16 cellular contexts compared by ENCODE assay signal in genomic region chr11:16750417-16750816, GRCh38. TPM values are rescaled to one million over a fixed set of nuclear protein-coding genes. Genes with fewer than 3 reads are reported as not detected.
A peak's percentile ranks its signal among the peaks of the same experiment; 100 is the strongest.
DNase-seq lines count a peak whose midpoint lies in the region; ATAC-seq and TF ChIP-seq lines count a peak whose summit lies in the region.
"Had no signal": no experiment of that assay in that cellular context is flagged by ENCODE, and none has a peak within 500 bp of the region (broad histone marks: within the 10 kb centered on the region; RNA-seq: fewer than 3 reads in every experiment).

No MANE protein-coding gene starts in this region.

- ATAC-seq in activated naive CD4-positive, alpha-beta T cell treated with anti-CD3 and anti-CD28 coated beads, Interleukin-2, amount 50 U/mL, for 72 hours = peak; percentile 25 to 45
- ATAC-seq in HG02938 (IDR thresholded peaks at IDR 0.05; ENCODE audit: unreplicated experiment) (peak; percentile 42), PC-3 (peak; percentile 73)
- ATAC-seq: heart right ventricle had no signal

- POLR2A ChIA-PET in PC-3 (lab: Charles Lee; ENCODE audit: unreplicated experiment) = no interaction called here

- no peaks in the 10 kb centered on the region for H3K4me1 ChIP-seq in PC-3 (ENCODE audit: insufficient read depth, low read length)
- H3K4me1 ChIP-seq in smooth muscle cell (ENCODE audit: low read depth) = no peaks in the 10 kb centered on the region
- H3K4me1 ChIP-seq: colonic mucosa had no signal

- CTCF ChIA-PET in PC-3 (lab: Charles Lee) = no interaction called here

- H3K4me3 ChIP-seq in PC-3 (ENCODE audit: low read length) (no peak overlapping the region), smooth muscle cell (no peak overlapping the region)
- H3K4me3 ChIP-seq: colonic mucosa, heart right ventricle, PC-9, SJCRH30 had no signal

- H3K79me2 ChIP-seq in PC-3 (ENCODE audit: low read length) = peaks cover 9% of the 10 kb centered on the region; the same call in 1 of the 2 replicates
- peaks cover 33% of the 10 kb centered on the region for H3K79me2 ChIP-seq in smooth muscle cell (ENCODE audit: low read depth)

- H4K20me1 ChIP-seq in PC-3 (ENCODE audit: low read length) = no peaks in the 10 kb centered on the region; the same call in 1 of the 2 replicates
- peaks cover 87% of the 10 kb centered on the region for H4K20me1 ChIP-seq in smooth muscle cell (ENCODE audit: low read depth)

- H3K27ac ChIP-seq in PC-3 (ENCODE audit: low read length) = no peak overlapping the region
- no peak overlapping the region for H3K27ac ChIP-seq in smooth muscle cell (ENCODE audit: low read depth)
- H3K27ac ChIP-seq: colonic mucosa, heart right ventricle, neutrophil, PC-9, SJCRH30 had no signal

- BruUV-seq in PC-3 (replicated peaks; lab: Mats Ljungman, UMichigan) = no TSS peak

- peak overlapping the region in 1 of 2 donors; percentile 31 for H3K27ac Mint-ChIP-seq in activated naive CD4-positive, alpha-beta T cell treated with anti-CD3 and anti-CD28 coated beads, Interleukin-2, amount 50 U/mL, for 72 hours
- H3K27ac Mint-ChIP-seq in chondrocyte (ENCODE audit: unreplicated experiment) = no peak overlapping the region

- no peaks in the 10 kb centered on the region for H3K27me3 ChIP-seq in PC-3 (ENCODE audit: low read length)
- no peaks in the 10 kb centered on the region for H3K27me3 ChIP-seq in smooth muscle cell (ENCODE audit: low read depth)
- H3K27me3 ChIP-seq: colonic mucosa, heart right ventricle, neutrophil, SJCRH30 had no signal

- H3K4me2 ChIP-seq in PC-3 (ENCODE audit: low read length) (no peak overlapping the region), smooth muscle cell (no peak overlapping the region)
- H3K4me2 ChIP-seq: PC-9 had no signal

- peaks cover 60% of the 10 kb centered on the region for H3K36me3 ChIP-seq in PC-3 (ENCODE audit: low read depth, low read length)
- H3K36me3 ChIP-seq in smooth muscle cell (ENCODE audit: low read depth) = peaks cover 46% of the 10 kb centered on the region

- H3K9me3 Mint-ChIP-seq in activated naive CD4-positive, alpha-beta T cell treated with anti-CD3 and anti-CD28 coated beads, Interleukin-2, amount 50 U/mL, for 72 hours = no peaks in the 10 kb centered on the region
- no peaks in the 10 kb centered on the region for H3K9me3 Mint-ChIP-seq in chondrocyte (ENCODE audit: low read depth)

- H3K9ac ChIP-seq in PC-3 (ENCODE audit: low read length) (no peak overlapping the region), smooth muscle cell (ENCODE audit: low read depth) (no peak overlapping the region)

- H3K4me3 Mint-ChIP-seq in chondrocyte (ENCODE audit: unreplicated experiment) = no peak overlapping the region
- H3K4me3 Mint-ChIP-seq: activated naive CD8-positive, alpha-beta T cell had no signal

- no peaks in the 10 kb centered on the region for H3K9me2 ChIP-seq in PC-3 (replicated peaks; ENCODE audit: low read length)

- H2AFZ ChIP-seq in PC-3 (ENCODE audit: low read length) (no peak overlapping the region), smooth muscle cell (ENCODE audit: low read depth) (no peak overlapping the region)
- H2AFZ ChIP-seq: PC-9 had no signal

- peaks cover 4 to 72% of the 10 kb centered on the region in 2 donors for H3K36me3 Mint-ChIP-seq in activated naive CD4-positive, alpha-beta T cell treated with anti-CD3 and anti-CD28 coated beads, Interleukin-2, amount 50 U/mL, for 72 hours
- peaks cover 32% of the 10 kb centered on the region for H3K36me3 Mint-ChIP-seq in chondrocyte (ENCODE audit: low read depth)

- H3F3A ChIP-seq in PC-3 (ENCODE audit: low read length, unreplicated experiment) (no peaks in the 10 kb centered on the region), smooth muscle cell (ENCODE audit: low read depth) (peaks cover 4% of the 10 kb centered on the region)

- peaks cover 1% of the 10 kb centered on the region for H3K4me1 Mint-ChIP-seq in chondrocyte (ENCODE audit: low read depth)

- no peak for DNase-seq in activated naive CD4-positive, alpha-beta T cell treated with anti-CD3 and anti-CD28 coated beads, Interleukin-2, amount 50 U/mL, for 72 hours (ENCODE audit: low spot score in 2 of 2)
- no peak for DNase-seq in activated naive CD4-positive, alpha-beta T cell treated with anti-CD3 and anti-CD28 coated beads, Interleukin-2, amount 50 U/mL, for 16 hours
- DNase-seq in PC-3 = peak; percentile 21
- DNase-seq in chondrocyte (ENCODE audit: low spot score) = no peak
- no peak for DNase-seq in smooth muscle cell (lab: John Stamatoyannopoulos, UW; ENCODE audit: unreplicated experiment)
- DNase-seq in NK-92 (lab: John Stamatoyannopoulos, UW; ENCODE audit: unreplicated experiment) = no peak
- DNase-seq: colonic mucosa; heart right ventricle; NCI-H1436; NCI-H774; PC-9; SJCRH30; stimulated activated CD4-positive, alpha-beta T cell treated with anti-CD3 and anti-CD28 coated beads, Interleukin-4, amount 100 ng/mL, for 24 hours had no signal

- H3K9me3 ChIP-seq in PC-3 (ENCODE audit: low read length) (no peaks in the 10 kb centered on the region), smooth muscle cell (replicated peaks; ENCODE audit: low read depth) (no peaks in the 10 kb centered on the region)
- H3K9me3 ChIP-seq: colonic mucosa, heart right ventricle, neutrophil, SJCRH30 had no signal

- WGBS in smooth muscle cell (ENCODE audit: low lambda C conversion rate) = 34% methylated on average over 1 of the region's 1 CpG

- no peaks in the 10 kb centered on the region for H3K27me3 Mint-ChIP-seq in chondrocyte (ENCODE audit: low read depth)
- H3K27me3 Mint-ChIP-seq: activated naive CD8-positive, alpha-beta T cell had no signal

- TF ChIP-seq CTCF in PC-3 (conservative IDR thresholded peaks at IDR 0.05; ENCODE audit: low read depth, low read length) (no peak), chondrocyte (IDR thresholded peaks at IDR 0.05) (no peak), smooth muscle cell (IDR thresholded peaks at IDR 0.05; ENCODE audit: borderline replicate concordance, insufficient read depth, poor library complexity, severe bottlenecking) (no peak)

- intact Hi-C loops in PC-3 (cut with micrococcal nuclease) = no loop called here

RNA-seq across cellular contexts. Expression of gene C11orf58, which starts 12.0 kb away (rescaled TPM):
- 100 to 1,000 TPM; 125 to 139 TPM for total RNA-seq in activated naive CD4-positive, alpha-beta T cell treated with anti-CD3 and anti-CD28 coated beads, Interleukin-2, amount 50 U/mL, for 72 hours
- 157 and 181 TPM in 2 replicates for total RNA-seq in PC-3 (2014; rRNA removed)
- total RNA-seq in chondrocyte = 116 to 135 TPM (median 117 TPM) in 3 replicates
- 183 and 199 TPM in 2 replicates for total RNA-seq in smooth muscle cell
- polyA plus RNA-seq in smooth muscle cell = 174 and 177 TPM in 2 replicates
